Comparison of ENCODE assay signal across 8 cellular contexts in the genomic region with DNA sequence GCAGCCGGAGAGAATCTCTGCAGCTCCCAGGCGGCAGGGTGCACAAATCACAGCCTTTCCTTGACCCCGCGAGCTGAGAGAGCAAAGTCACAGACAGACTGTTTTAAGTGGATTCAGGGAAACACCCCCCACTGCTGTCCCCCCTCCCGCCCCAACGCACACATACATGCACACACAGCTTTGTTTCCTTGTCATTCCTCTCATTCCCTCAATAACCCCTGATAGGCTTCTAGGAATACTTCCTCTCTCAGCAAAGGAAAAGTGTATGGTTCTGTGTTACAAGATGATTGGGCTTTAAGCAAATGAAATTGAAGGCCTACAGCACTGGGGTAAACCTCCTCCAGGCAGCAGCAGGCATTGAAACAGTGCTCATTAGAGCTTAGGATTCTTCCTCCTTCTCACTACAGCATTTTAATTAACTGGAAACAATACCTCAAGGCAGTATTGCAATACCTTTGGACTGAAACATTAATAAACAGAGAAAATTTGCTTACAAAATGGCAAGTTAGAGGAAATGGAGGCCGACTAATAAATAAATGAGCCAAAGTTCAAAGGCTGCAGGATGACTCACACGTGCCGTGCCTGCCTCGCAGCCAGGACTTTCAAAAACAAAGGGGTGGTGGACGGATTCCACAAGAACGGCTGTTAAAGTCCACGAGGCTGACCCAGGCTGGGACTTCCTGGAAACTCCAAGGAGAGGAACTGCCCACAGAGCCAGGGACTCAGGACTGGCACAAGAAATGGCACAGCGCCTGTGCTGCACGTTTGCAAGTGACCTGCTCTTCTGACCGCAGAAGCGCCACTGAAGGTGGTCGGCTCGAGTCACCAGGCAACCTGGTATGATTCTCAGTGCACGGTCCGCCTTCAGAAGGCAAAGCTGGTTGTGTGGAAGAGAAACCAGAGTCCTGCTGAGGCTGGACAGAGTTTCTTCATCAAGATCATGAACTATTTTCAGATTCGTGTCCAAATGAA.
DNase-seq lines count a peak whose midpoint lies in the region; ATAC-seq, FAIRE-seq and TF ChIP-seq lines count a peak whose summit lies in the region.

No MANE protein-coding gene starts in this region.

- peak overlapping the region; percentile 44 for H3K9ac ChIP-seq in astrocyte (ENCODE audit: low read length)
- H3K9ac ChIP-seq in HepG2 (ENCODE audit: insufficient read depth, low read depth, low read length), result peak overlapping the region; percentile 75
- H3K9ac ChIP-seq in stomach smooth muscle (ENCODE audit: low read length in 2 of 2), result no peak overlapping the region

- H3K4me3 Mint-ChIP-seq in astrocyte (ENCODE audit: unreplicated experiment), result no peak overlapping the region

- in situ Hi-C loops in HepG2 (cut with HindIII; ENCODE audit: extremely low pct_ligation_motif_present, low pct_unique_long_range_greater_than_20kb), result no loop called here

- H3K4me3 ChIP-seq in astrocyte (ENCODE audit: insufficient read depth, low read depth, low read length) (no peak overlapping the region), HepG2 (replicated peaks in 1 of 3; ENCODE audit: insufficient read depth in 1 of 3, low read depth in 2 of 3, low read length in 3 of 3) (peak overlapping the region; percentile 1 to 60 (median 7); a peak in 5 of 6 replicates), stomach smooth muscle (ENCODE audit: low read length in 2 of 2) (peak overlapping the region in 1 of 2 donors; percentile 57)

- H3K4me2 ChIP-seq in astrocyte (ENCODE audit: low read length), result peak overlapping the region; percentile 68
- H3K4me2 ChIP-seq in HepG2 (ENCODE audit: low read depth, low read length), result peak overlapping the region; percentile 84

- CTCF ChIA-PET in HepG2 (lab: Yijun Ruan, JAX; ENCODE audit: low intra/inter-chr PET ratio, low total read pairs), result interaction anchor here (1.0 to 1.5 kb wide), 3 partner anchors 52 to 395 kb away, joined by 3 to 4 read pairs (median 3); no protein-coding TSS in a partner anchor

- H3K4me1 ChIP-seq in astrocyte (ENCODE audit: insufficient read depth, low read length), result peaks cover 17% of the 10 kb centered on the region
- H3K4me1 ChIP-seq in HepG2 (ENCODE audit: insufficient read depth, low read length), result peaks cover 62% of the 10 kb centered on the region
- H3K4me1 ChIP-seq in stomach smooth muscle (ENCODE audit: control insufficient read depth, insufficient read depth, low read length), result peaks cover 22% of the 10 kb centered on the region

- peak in 1 of 2 experiments; percentile 70; a peak in 2 of 4 replicates for TF ChIP-seq POLR2A in HepG2 (IDR thresholded peaks at IDR 0.05; ENCODE audit: insufficient read depth in 1 of 2, low read depth in 2 of 2, low read length in 2 of 2)

- peaks cover 3% of the 10 kb centered on the region for H3K27me3 Mint-ChIP-seq in astrocyte (ENCODE audit: low read depth, unreplicated experiment)

- peak overlapping the region; percentile 60 for H3K27ac Mint-ChIP-seq in astrocyte (ENCODE audit: unreplicated experiment)

- H3K4me1 Mint-ChIP-seq in astrocyte (ENCODE audit: low read depth, unreplicated experiment), result peaks cover 16% of the 10 kb centered on the region

- TF ChIP-seq CTCF in astrocyte (IDR thresholded peaks at IDR 0.05; ENCODE audit: insufficient read depth, low read depth, low read length), result no peak
- TF ChIP-seq CTCF in HepG2 (CRISPR knock-in tag; IDR thresholded peaks at IDR 0.05), result no peak; the same call in 1 of the 2 replicates

- peak; percentile 36 for TF ChIP-seq RAD21 in HepG2 (CRISPR knock-in tag; IDR thresholded peaks at IDR 0.05)

- no peaks in the 10 kb centered on the region for H3K36me3 ChIP-seq in astrocyte (ENCODE audit: insufficient read depth, low read length)
- no peaks in the 10 kb centered on the region for H3K36me3 ChIP-seq in HepG2 (replicated peaks in 1 of 2; ENCODE audit: control insufficient read depth in 1 of 2, insufficient read depth in 2 of 2, low read length in 2 of 2)
- no peaks in the 10 kb centered on the region for H3K36me3 ChIP-seq in stomach smooth muscle (ENCODE audit: control insufficient read depth in 2 of 2, insufficient read depth in 2 of 2, low read length in 2 of 2)

- H4K20me1 ChIP-seq in astrocyte (ENCODE audit: insufficient read depth, low read length) (no peaks in the 10 kb centered on the region), HepG2 (ENCODE audit: insufficient read depth, low read length) (no peaks in the 10 kb centered on the region)

- TF ChIP-seq EP300 in HepG2 (IDR thresholded peaks at IDR 0.05; ENCODE audit: low read depth in 2 of 2, low read length in 2 of 2) (peak in 1 of 2 experiments; percentile 81; a peak in 2 of 4 replicates), HepG2 (CRISPR knock-in tag; IDR thresholded peaks at IDR 0.05; ENCODE audit: borderline replicate concordance) (peak; percentile 78)

- H3K9me3 Mint-ChIP-seq in astrocyte (ENCODE audit: unreplicated experiment), result peaks cover 2% of the 10 kb centered on the region

- no TSS peak for BruUV-seq in HepG2 (replicated peaks; lab: Mats Ljungman, UMichigan)

- peak overlapping the region; percentile 70 for H3K27ac ChIP-seq in astrocyte (ENCODE audit: low read depth, low read length)
- peak overlapping the region; percentile 94 for H3K27ac ChIP-seq in HepG2 (ENCODE audit: extremely low read length, insufficient read depth, low read length)
- peak overlapping the region; percentile 46 for H3K27ac ChIP-seq in stomach smooth muscle (ENCODE audit: low read length)

- FAIRE-seq in astrocyte (lab: Jason Lieb, UNC), result peak; percentile 9
- peak; percentile 77 for FAIRE-seq in HepG2 (lab: Jason Lieb, UNC)

- intact Hi-C loops in HepG2 (cut with micrococcal nuclease; ENCODE audit: unreplicated experiment), result loop anchor here (1.0 to 5.0 kb wide), 4 partner anchors 33 to 640 kb away; no protein-coding TSS in a partner anchor

- H3K27me3 ChIP-seq in astrocyte (ENCODE audit: insufficient read depth, low read length) (no peaks in the 10 kb centered on the region), HepG2 (ENCODE audit: control insufficient read depth in 1 of 2, insufficient read depth in 2 of 2, low read length in 2 of 2) (no peaks in the 10 kb centered on the region), stomach smooth muscle (ENCODE audit: control insufficient read depth in 1 of 2, insufficient read depth in 2 of 2, low read length in 2 of 2) (no peaks in the 10 kb centered on the region)

- H3K36me3 Mint-ChIP-seq in astrocyte (ENCODE audit: low read depth, unreplicated experiment), result no peaks in the 10 kb centered on the region

- ATAC-seq in HepG2, result peak; percentile 68
- ATAC-seq in GM21360 (IDR thresholded peaks at IDR 0.05; ENCODE audit: unreplicated experiment), result no peak
- no peak for ATAC-seq in GM18520 (IDR thresholded peaks at IDR 0.05; ENCODE audit: unreplicated experiment)

- H3K79me2 ChIP-seq in astrocyte (ENCODE audit: insufficient read depth, low read length), result no peaks in the 10 kb centered on the region
- H3K79me2 ChIP-seq in HepG2 (ENCODE audit: insufficient read depth, low read length), result peaks cover 5% of the 10 kb centered on the region

- H2AFZ ChIP-seq in astrocyte (ENCODE audit: low read depth, low read length), result peak overlapping the region; percentile 66
- no peak overlapping the region for H2AFZ ChIP-seq in HepG2 (ENCODE audit: low read length)

- POLR2A ChIA-PET in HepG2 (lab: Yijun Ruan, JAX), result interaction anchor here (1.1 to 4.1 kb wide), 19 partner anchors 24 to 388 kb away, joined by 3 to 58 read pairs (median 8); a partner anchor contains a TSS

- 8% methylated on average over 11 of the region's 22 CpGs for WGBS in HepG2 (ENCODE audit: low lambda C conversion rate)

- H3K9me3 ChIP-seq in astrocyte (ENCODE audit: insufficient read depth, low read depth, low read length) (no peaks in the 10 kb centered on the region), HepG2 (ENCODE audit: low read length) (no peaks in the 10 kb centered on the region), stomach smooth muscle (ENCODE audit: control insufficient read depth in 2 of 2, low read length in 2 of 2) (no peaks in the 10 kb centered on the region)

- DNase-seq in stimulated activated CD4-positive, alpha-beta T cell treated with anti-CD3 and anti-CD28 coated beads, Interleukin-15, amount 100 ng/mL, for 24 hours, result peak; percentile 48
- DNase-seq in stimulated activated CD4-positive, alpha-beta T cell treated with anti-CD3 and anti-CD28 coated beads, Interleukin-4, amount 100 ng/mL, for 1 hour, result no peak
- peak; percentile 77 for DNase-seq in astrocyte (ENCODE audit: low read depth)
- DNase-seq in HepG2 (ENCODE audit: low spot score), result peak; percentile 91
- DNase-seq in NCI-H2081 (lab: John Stamatoyannopoulos, UW), result no peak

TF ChIP-seq in HepG2, 621 proteins besides CTCF, POLR2A, EP300 and RAD21 (continues in another document):
- peak; percentile 80 for TF ChIP-seq ZNF441 (CRISPR knock-in tag; IDR thresholded peaks at IDR 0.05; ENCODE audit: borderline replicate concordance)
- TF ChIP-seq PHF8 (CRISPR knock-in tag; IDR thresholded peaks at IDR 0.05), result peak; percentile 14; the same call in 1 of the 2 replicates
- TF ChIP-seq TGIF2 (CRISPR knock-in tag; IDR thresholded peaks at IDR 0.05), result no peak
- TF ChIP-seq, protein P1, sequence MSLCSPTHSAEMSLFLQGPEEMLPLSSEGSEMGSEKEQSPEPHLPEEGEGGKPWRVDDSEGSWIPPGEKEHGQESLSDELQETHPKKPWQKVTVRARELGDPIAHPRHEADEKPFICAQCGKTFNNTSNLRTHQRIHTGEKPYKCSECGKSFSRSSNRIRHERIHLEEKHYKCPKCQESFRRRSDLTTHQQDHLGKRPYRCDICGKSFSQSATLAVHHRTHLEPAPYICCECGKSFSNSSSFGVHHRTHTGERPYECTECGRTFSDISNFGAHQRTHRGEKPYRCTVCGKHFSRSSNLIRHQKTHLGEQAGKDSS (CRISPR knock-in tag; IDR thresholded peaks at IDR 0.05; ENCODE audit: borderline replicate concordance, low read depth), result no peak
- no peak for TF ChIP-seq CENPT (CRISPR knock-in tag; IDR thresholded peaks at IDR 0.05; ENCODE audit: low read depth)
- no peak for TF ChIP-seq RAD51 (IDR thresholded peaks at IDR 0.05; ENCODE audit: borderline replicate concordance)
- TF ChIP-seq HNF4A (CRISPR knock-in tag; IDR thresholded peaks at IDR 0.05), result peak; percentile 92
- TF ChIP-seq ZC3H13 (CRISPR knock-in tag; IDR thresholded peaks at IDR 0.05), result no peak; the same call in 1 of the 2 replicates
- no peak for TF ChIP-seq SSRP1 (CRISPR knock-in tag; IDR thresholded peaks at IDR 0.05)
- no peak for TF ChIP-seq TCF7L2 (IDR thresholded peaks at IDR 0.05; ENCODE audit: low read depth, low read length)
- peak; percentile 66; the same call in 1 of the 2 replicates for TF ChIP-seq HOXD1 (CRISPR knock-in tag; IDR thresholded peaks at IDR 0.05)

Comparison
In these comparisons a context has a peak if more than half of its experiments do, and no peak if none do; other contexts are left out.
1. DNase-seq: peak in stimulated activated CD4-positive, alpha-beta T cell treated with anti-CD3 and anti-CD28 coated beads, Interleukin-15, amount 100 ng/mL, for 24 hours (single experiment), astrocyte (single experiment) and HepG2 (single experiment); none in stimulated activated CD4-positive, alpha-beta T cell treated with anti-CD3 and anti-CD28 coated beads, Interleukin-4, amount 100 ng/mL, for 1 hour (single experiment) and NCI-H2081 (0 of 2).
2. H3K9ac ChIP-seq: peak in astrocyte (single experiment) and HepG2 (single experiment); none in stomach smooth muscle (0 of 2).
3. Peak in every context shown above with its lines, with median percentiles within 50 percentile points of each other: H3K27ac ChIP-seq.